ENCODE assay signal across 1 cellular context in genomic region chr1:159338018-159338417, GRCh38.
TF ChIP-seq lines count a peak whose summit lies in the region.

No MANE protein-coding gene starts in this region.

TF ChIP-seq in GM23338, 12 proteins besides CTCF, POLR2A, EP300 and RAD21 (continued from another document):
- no peak for TF ChIP-seq ETS1 (IDR thresholded peaks at IDR 0.05)
- no peak for TF ChIP-seq ZNF331 (CRISPR knock-in tag; IDR thresholded peaks at IDR 0.05; ENCODE audit: low read depth)
- TF ChIP-seq ZNF462 (CRISPR knock-in tag; IDR thresholded peaks at IDR 0.05) = no peak
TF ChIP-seq in GM23338: peak in this region for 0.
